ENCODE assay signal across 18 cellular contexts in the genomic region with DNA sequence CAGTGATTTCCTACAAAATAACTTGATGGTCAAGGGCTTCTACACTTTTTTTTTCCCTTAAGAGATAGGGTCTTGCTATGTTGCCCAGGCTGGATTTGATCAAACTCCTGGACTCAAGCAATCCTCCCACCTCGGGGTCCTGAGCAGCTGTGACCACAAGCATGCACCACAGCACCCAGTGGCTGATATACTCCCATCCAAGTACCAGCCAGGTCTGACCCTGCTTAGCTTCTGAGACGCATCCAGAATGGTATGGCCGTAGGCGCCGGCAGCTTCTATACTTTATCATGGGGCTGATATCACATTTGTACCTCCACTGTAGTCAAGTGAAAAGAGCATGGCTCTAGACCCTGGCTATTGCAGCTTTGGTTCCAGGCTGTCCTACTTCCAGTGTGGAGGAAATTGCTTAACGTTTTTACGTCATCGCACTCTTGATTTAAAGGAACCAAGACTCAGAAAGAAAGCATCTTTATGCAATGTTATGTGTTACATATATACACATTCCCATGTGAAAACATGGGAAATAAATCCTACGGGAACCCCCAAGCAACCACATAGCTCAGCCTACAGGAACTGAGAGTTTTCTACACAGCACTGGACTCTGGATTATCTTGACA. TPM values are rescaled to one million over a fixed set of nuclear protein-coding genes. Genes with fewer than 3 reads are reported as not detected.
DNase-seq lines count a peak whose midpoint lies in the region; ATAC-seq and TF ChIP-seq lines count a peak whose summit lies in the region.
"Had no signal": no experiment of that assay in that cellular context is flagged by ENCODE, and none has a peak within 500 bp of the region (broad histone marks: within the 10 kb centered on the region; RNA-seq: fewer than 3 reads in every experiment).

No MANE protein-coding gene starts in this region.

- DNase-seq in CD14-positive monocyte (ENCODE audit: low spot score) (peak; percentile 53), NB4 (ENCODE audit: low read depth) (peak; percentile 38), fibroblast of mammary gland (ENCODE audit: low read depth) (peak; percentile 11), midbrain (lab: John Stamatoyannopoulos, UW) (peak; percentile 17), ureter (ENCODE audit: low spot score) (no peak)
- no peak for DNase-seq in activated CD8-positive, alpha-beta memory T cell treated with anti-CD3 and anti-CD28 coated beads, Interleukin-2, amount 50 U/mL, for 48 hours
- DNase-seq in activated T-cell treated with anti-CD3 and anti-CD28 coated beads, Interleukin-2, amount 50 U/mL, for 48 hours = no peak
- no peak for DNase-seq in natural killer cell treated with Interleukin-12 subunit alpha and Interleukin-12 subunit beta and Interleukin-15 and Interleukin-18, amount 100 ng/mL, for 72 hours (ENCODE audit: low spot score)
- DNase-seq: GF-D8, GM23248, HCEC 1CT, NCI-H1105, NCI-H187, NCI-H526 treated with DMSO at 0.1 percent for 48 hours, RPMI8226, SJCRH30 had no signal

- TF ChIP-seq CTCF in CD14-positive monocyte (IDR thresholded peaks at IDR 0.05) (no peak), NB4 (IDR thresholded peaks at IDR 0.05; ENCODE audit: low read depth, low read length) (no peak), fibroblast of mammary gland (conservative IDR thresholded peaks at IDR 0.05; ENCODE audit: control insufficient read depth, insufficient read depth, low read depth, low read length) (no peak)

- intact Hi-C loops in CD14-positive monocyte (cut with micrococcal nuclease) = no loop called here

- peaks cover 8 to 10% (median 10%) of the 10 kb centered on the region in 3 donors for H3K27me3 Mint-ChIP-seq in CD14-positive monocyte (ENCODE audit: low read depth in 3 of 3)
- H3K27me3 Mint-ChIP-seq in natural killer cell treated with Interleukin-12 subunit alpha and Interleukin-12 subunit beta and Interleukin-15 and Interleukin-18, amount 100 ng/mL, for 72 hours = peaks cover 3 to 31% of the 10 kb centered on the region in 2 donors

- H3K36me3 Mint-ChIP-seq in CD14-positive monocyte = no peaks in the 10 kb centered on the region
- H3K36me3 Mint-ChIP-seq in natural killer cell treated with Interleukin-12 subunit alpha and Interleukin-12 subunit beta and Interleukin-15 and Interleukin-18, amount 100 ng/mL, for 72 hours = no peaks in the 10 kb centered on the region
- H3K36me3 Mint-ChIP-seq: IgD-negative memory B cell had no signal

- H3K4me3 Mint-ChIP-seq in CD14-positive monocyte = no peak overlapping the region
- no peak overlapping the region for H3K4me3 Mint-ChIP-seq in natural killer cell treated with Interleukin-12 subunit alpha and Interleukin-12 subunit beta and Interleukin-15 and Interleukin-18, amount 100 ng/mL, for 72 hours
- H3K4me3 Mint-ChIP-seq: IgD-negative memory B cell had no signal

- H3K27ac Mint-ChIP-seq in CD14-positive monocyte = peak overlapping the region; percentile 60 to 82 (median 68)
- no peak overlapping the region for H3K27ac Mint-ChIP-seq in natural killer cell treated with Interleukin-12 subunit alpha and Interleukin-12 subunit beta and Interleukin-15 and Interleukin-18, amount 100 ng/mL, for 72 hours
- H3K27ac Mint-ChIP-seq: IgD-negative memory B cell had no signal

- peaks cover 25% of the 10 kb centered on the region for H3K4me1 Mint-ChIP-seq in CD14-positive monocyte
- H3K4me1 Mint-ChIP-seq in natural killer cell treated with Interleukin-12 subunit alpha and Interleukin-12 subunit beta and Interleukin-15 and Interleukin-18, amount 100 ng/mL, for 72 hours (ENCODE audit: low read depth in 2 of 2) = no peaks in the 10 kb centered on the region

- H3K9me3 Mint-ChIP-seq in CD14-positive monocyte = peaks cover 0 to 5% (median 2%) of the 10 kb centered on the region in 7 donors
- no peaks in the 10 kb centered on the region for H3K9me3 Mint-ChIP-seq in natural killer cell treated with Interleukin-12 subunit alpha and Interleukin-12 subunit beta and Interleukin-15 and Interleukin-18, amount 100 ng/mL, for 72 hours

- TF ChIP-seq POLR2A in NB4 (IDR thresholded peaks at IDR 0.05; ENCODE audit: extremely low read depth, insufficient read length) = no peak

- no peak overlapping the region for H3K4me3 ChIP-seq in NB4 (ENCODE audit: low read depth, low read length)
- H3K4me3 ChIP-seq in fibroblast of mammary gland (ENCODE audit: control insufficient read depth, low read depth, low read length) = no peak overlapping the region
- H3K4me3 ChIP-seq: BLaER1 treated with 17β-estradiol and CSF1 and Interleukin-3, amounts not matched to agents 10 nM and 100 nM; GM23248; SJCRH30 had no signal

- no peak for ATAC-seq in natural killer cell treated with Interleukin-12 subunit alpha and Interleukin-12 subunit beta and Interleukin-15 and Interleukin-18, amount 100 ng/mL, for 72 hours

RNA-seq across cellular contexts. Expression of a gene that starts 39.5 kb away (rescaled TPM):
- not detected for polyA plus RNA-seq in CD14-positive monocyte
- not detected for total RNA-seq in natural killer cell treated with Interleukin-12 subunit alpha and Interleukin-12 subunit beta and Interleukin-15 and Interleukin-18, amount 100 ng/mL, for 72 hours
- total RNA-seq in ureter = 29.5 TPM
- total RNA-seq: SJCRH30 had no signal
- polyA plus RNA-seq: IgD-negative memory B cell had no signal

Comparison
In these comparisons a context has a peak if more than half of its experiments do, and no peak if none do; other contexts are left out.
1. DNase-seq: peak in CD14-positive monocyte (single experiment), NB4 (single experiment), fibroblast of mammary gland (single experiment) and midbrain (single experiment); none in activated CD8-positive, alpha-beta memory T cell treated with anti-CD3 and anti-CD28 coated beads, Interleukin-2, amount 50 U/mL, for 48 hours (single experiment), activated T-cell treated with anti-CD3 and anti-CD28 coated beads, Interleukin-2, amount 50 U/mL, for 48 hours (0 of 2), natural killer cell treated with Interleukin-12 subunit alpha and Interleukin-12 subunit beta and Interleukin-15 and Interleukin-18, amount 100 ng/mL, for 72 hours (single experiment) and ureter (single experiment).
2. H3K27ac Mint-ChIP-seq: peak in CD14-positive monocyte (7 of 7); none in natural killer cell treated with Interleukin-12 subunit alpha and Interleukin-12 subunit beta and Interleukin-15 and Interleukin-18, amount 100 ng/mL, for 72 hours (0 of 2).
3. RNA of a gene that starts 39.5 kb away (total RNA-seq): 29.5 TPM in ureter (single experiment); not detected in natural killer cell treated with Interleukin-12 subunit alpha and Interleukin-12 subunit beta and Interleukin-15 and Interleukin-18, amount 100 ng/mL, for 72 hours; every median in the first group is over 10 times any median in the second.